ENCODE assay signal across 24 cellular contexts in genomic region chr2:112833532-112833931, GRCh38. TPM values are rescaled to one million over a fixed set of nuclear protein-coding genes. Genes with fewer than 3 reads are reported as not detected.
DNase-seq lines count a peak whose midpoint lies in the region; ATAC-seq and TF ChIP-seq lines count a peak whose summit lies in the region.
"Had no signal": no experiment of that assay in that cellular context is flagged by ENCODE, and none has a peak within 500 bp of the region (broad histone marks: within the 10 kb centered on the region; RNA-seq: fewer than 3 reads in every experiment).

No MANE protein-coding gene starts in this region.

- peaks cover 21% of the 10 kb centered on the region for H3F3A ChIP-seq in PC-9 (ENCODE audit: insufficient read depth, low read depth)

- TF ChIP-seq CTCF in mammary epithelial cell (conservative IDR thresholded peaks at IDR 0.05 in 1 of 2, IDR thresholded peaks at IDR 0.05 in 1 of 2; ENCODE audit: extremely low read depth in 1 of 2, insufficient read depth in 1 of 2, low read depth in 1 of 2, low read length in 2 of 2): no peak
- no peak for TF ChIP-seq CTCF in breast epithelium (IDR thresholded peaks at IDR 0.05)
- no peak for TF ChIP-seq CTCF in PC-9 (conservative IDR thresholded peaks at IDR 0.05)
- TF ChIP-seq CTCF in epithelial cell of esophagus (IDR thresholded peaks at IDR 0.05; ENCODE audit: insufficient read depth, low read depth, low read length, missing control alignments): no peak
- TF ChIP-seq CTCF in neutrophil (IDR thresholded peaks at IDR 0.05): no peak
- TF ChIP-seq CTCF in osteoblast (IDR thresholded peaks at IDR 0.05; ENCODE audit: extremely low read depth, low read depth, low read length): no peak

- DNase-seq in mammary epithelial cell (no peak), breast epithelium (ENCODE audit: low spot score in 2 of 2) (no peak), PC-9 (no peak), epithelial cell of esophagus (ENCODE audit: low read depth) (peak; percentile 40), T-helper 9 cell (no peak), osteoblast (ENCODE audit: insufficient read length, low spot score, missing footprints) (no peak)
- no peak for DNase-seq in activated naive CD8-positive, alpha-beta T cell treated with anti-CD3 and anti-CD28 coated beads, Interleukin-2, amount 50 U/mL, for 24 hours
- DNase-seq: 8988T; Caco-2; CD4-positive, alpha-beta memory T cell; GOT3; NCI-H1048; NCI-H1417; NCI-H1694; NCI-H2029 treated with DMSO at 0.1 percent for 48 hours; NCI-H446 treated with DMSO at 0.1 percent for 48 hours; NCI-H526; NCI-H82; NK-92 treated with Interleukin-12 subunit alpha and Interleukin-12 subunit beta, amount 100 ng/mL, for 24 hours; SIG-M5 had no signal

- BruUV-seq in mammary epithelial cell (replicated peaks; lab: Mats Ljungman, UMichigan): no TSS peak
- BruUV-seq in PC-9 (replicated peaks; lab: Mats Ljungman, UMichigan): no TSS peak

- 98% methylated on average over 5 of the region's 8 CpGs for WGBS in mammary epithelial cell (ENCODE audit: low coverage, missing lambda C conversion rate)

- CTCF ChIA-PET in mammary epithelial cell (lab: Charles Lee; ENCODE audit: low non-redundant PET) (no interaction called here), PC-9 (lab: Charles Lee) (interaction anchor here (0.7 kb wide), 1 partner anchor 108 kb away, joined by 3 read pairs; no protein-coding TSS in a partner anchor)

- POLR2A ChIA-PET in PC-9 (lab: Charles Lee; ENCODE audit: unreplicated experiment): no interaction called here

- H3K36me3 Mint-ChIP-seq in activated naive CD8-positive, alpha-beta T cell treated with anti-CD3 and anti-CD28 coated beads, Interleukin-2, amount 50 U/mL, for 24 hours (ENCODE audit: low read depth): no peaks in the 10 kb centered on the region
- H3K36me3 Mint-ChIP-seq: CD4-positive, alpha-beta memory T cell had no signal

- H3K27ac Mint-ChIP-seq in activated naive CD8-positive, alpha-beta T cell treated with anti-CD3 and anti-CD28 coated beads, Interleukin-2, amount 50 U/mL, for 24 hours: no peak overlapping the region
- H3K27ac Mint-ChIP-seq: CD4-positive, alpha-beta memory T cell had no signal

- no peak overlapping the region for H3K4me3 Mint-ChIP-seq in activated naive CD8-positive, alpha-beta T cell treated with anti-CD3 and anti-CD28 coated beads, Interleukin-2, amount 50 U/mL, for 24 hours
- H3K4me3 Mint-ChIP-seq: CD4-positive, alpha-beta memory T cell had no signal

- no peak for TF ChIP-seq POLR2A in breast epithelium (IDR thresholded peaks at IDR 0.05)

- peaks cover 13% of the 10 kb centered on the region for H3K27me3 Mint-ChIP-seq in activated naive CD8-positive, alpha-beta T cell treated with anti-CD3 and anti-CD28 coated beads, Interleukin-2, amount 50 U/mL, for 24 hours

- peaks cover 41% of the 10 kb centered on the region for H3K4me1 ChIP-seq in mammary epithelial cell (ENCODE audit: insufficient read depth, low read length)
- H3K4me1 ChIP-seq in breast epithelium: peaks cover 0 to 5% of the 10 kb centered on the region in 2 donors
- peaks cover 47% of the 10 kb centered on the region for H3K4me1 ChIP-seq in PC-9 (replicated peaks; ENCODE audit: insufficient read depth)
- H3K4me1 ChIP-seq in neutrophil (ENCODE audit: control insufficient read depth in 1 of 2, insufficient read depth in 1 of 2, low read depth in 1 of 2, low read length in 1 of 2): peaks cover 76 to 78% of the 10 kb centered on the region in 2 experiments
- H3K4me1 ChIP-seq in osteoblast (ENCODE audit: insufficient read depth, low read length): peaks cover 29% of the 10 kb centered on the region

- ATAC-seq in activated naive CD8-positive, alpha-beta T cell treated with anti-CD3 and anti-CD28 coated beads, Interleukin-2, amount 50 U/mL, for 24 hours: no peak

- H3K9ac ChIP-seq in mammary epithelial cell (ENCODE audit: insufficient read depth, low read length): no peak overlapping the region

- dilution Hi-C loops in mammary epithelial cell (cut with HindIII; ENCODE audit: low sequenced_read_pairs): loop anchor here (5.0 kb wide), 1 partner anchor 104 kb away; no protein-coding TSS in a partner anchor

- H2AFZ ChIP-seq in mammary epithelial cell (ENCODE audit: low read depth, low read length): no peak overlapping the region
- no peak overlapping the region for H2AFZ ChIP-seq in PC-9
- no peak overlapping the region for H2AFZ ChIP-seq in osteoblast (ENCODE audit: low read length)

- no peak overlapping the region for H3K27ac ChIP-seq in mammary epithelial cell (ENCODE audit: insufficient read depth, low read depth, low read length)
- H3K27ac ChIP-seq in breast epithelium: no peak overlapping the region
- no peak overlapping the region for H3K27ac ChIP-seq in PC-9
- H3K27ac ChIP-seq in neutrophil: no peak overlapping the region
- no peak overlapping the region for H3K27ac ChIP-seq in osteoblast (ENCODE audit: low read depth, low read length)
- H3K27ac ChIP-seq: HL-60, SK-N-MC had no signal

- no peak overlapping the region for H3K4me3 ChIP-seq in mammary epithelial cell (replicated peaks in 1 of 3; ENCODE audit: insufficient read depth in 1 of 3, low read depth in 2 of 3, low read length in 3 of 3)
- H3K4me3 ChIP-seq in breast epithelium: no peak overlapping the region
- no peak overlapping the region for H3K4me3 ChIP-seq in PC-9
- H3K4me3 ChIP-seq in epithelial cell of esophagus (ENCODE audit: low read length): no peak overlapping the region
- peak overlapping the region; percentile 90 to 96 for H3K4me3 ChIP-seq in neutrophil (ENCODE audit: low read depth in 1 of 2, low read length in 1 of 2)
- no peak overlapping the region for H3K4me3 ChIP-seq in osteoblast (ENCODE audit: insufficient read depth, low read length)
- H3K4me3 ChIP-seq: HAP-1 had no signal

- H3K4me1 Mint-ChIP-seq in activated naive CD8-positive, alpha-beta T cell treated with anti-CD3 and anti-CD28 coated beads, Interleukin-2, amount 50 U/mL, for 24 hours: peaks cover 5% of the 10 kb centered on the region
- H3K4me1 Mint-ChIP-seq: CD4-positive, alpha-beta memory T cell had no signal

- in situ Hi-C loops in mammary epithelial cell (cut with MboI; ENCODE audit: low sequenced_read_pairs in 2 of 2): no loop called here

- H3K36me3 ChIP-seq in mammary epithelial cell (ENCODE audit: insufficient read depth, low read length) (peaks cover 18% of the 10 kb centered on the region), breast epithelium (no peaks in the 10 kb centered on the region), PC-9 (ENCODE audit: low read depth) (no peaks in the 10 kb centered on the region), neutrophil (peaks cover 64% of the 10 kb centered on the region), osteoblast (ENCODE audit: insufficient read depth, low read length) (no peaks in the 10 kb centered on the region)
- H3K36me3 ChIP-seq: HAP-1 had no signal

- H3K9me3 Mint-ChIP-seq in activated naive CD8-positive, alpha-beta T cell treated with anti-CD3 and anti-CD28 coated beads, Interleukin-2, amount 50 U/mL, for 24 hours: no peaks in the 10 kb centered on the region

- H3K79me2 ChIP-seq in mammary epithelial cell (ENCODE audit: insufficient read depth, low read length) (peaks cover 41% of the 10 kb centered on the region), PC-9 (ENCODE audit: low read depth) (no peaks in the 10 kb centered on the region), osteoblast (ENCODE audit: insufficient read depth, low read length) (no peaks in the 10 kb centered on the region)

- intact Hi-C loops in mammary epithelial cell (cut with micrococcal nuclease): no loop called here
- intact Hi-C loops in breast epithelium (cut with DNase I; ENCODE audit: low total_unique reads): loop anchor here (5.0 kb wide), 1 partner anchor 514 kb away; no protein-coding TSS in a partner anchor
- intact Hi-C loops in PC-9 (cut with micrococcal nuclease; ENCODE audit: unreplicated experiment): no loop called here

- H3K27me3 ChIP-seq in mammary epithelial cell (ENCODE audit: insufficient read depth, low read length) (no peaks in the 10 kb centered on the region), breast epithelium (no peaks in the 10 kb centered on the region), PC-9 (ENCODE audit: insufficient read depth, low read depth) (no peaks in the 10 kb centered on the region), neutrophil (no peaks in the 10 kb centered on the region), osteoblast (ENCODE audit: insufficient read depth, low read length) (no peaks in the 10 kb centered on the region)

- H3K9me3 ChIP-seq in mammary epithelial cell (replicated peaks; ENCODE audit: insufficient read depth, low read length): no peaks in the 10 kb centered on the region
- H3K9me3 ChIP-seq in breast epithelium: no peaks in the 10 kb centered on the region
- H3K9me3 ChIP-seq in PC-9 (ENCODE audit: insufficient read depth, low read depth): peaks cover 3% of the 10 kb centered on the region
- no peaks in the 10 kb centered on the region for H3K9me3 ChIP-seq in neutrophil
- H3K9me3 ChIP-seq in osteoblast (ENCODE audit: low read depth, low read length): no peaks in the 10 kb centered on the region
- H3K9me3 ChIP-seq: Caco-2, HAP-1 had no signal

- H4K20me1 ChIP-seq in mammary epithelial cell (ENCODE audit: insufficient read depth, low read length): no peaks in the 10 kb centered on the region
- H4K20me1 ChIP-seq in PC-9 (ENCODE audit: insufficient read depth): no peaks in the 10 kb centered on the region
- H4K20me1 ChIP-seq in osteoblast (ENCODE audit: insufficient read depth, low read length): no peaks in the 10 kb centered on the region

- no peaks in the 10 kb centered on the region for H3K9me2 ChIP-seq in PC-9 (ENCODE audit: insufficient read depth)

- peak overlapping the region; percentile 31 for H3K4me2 ChIP-seq in mammary epithelial cell (ENCODE audit: insufficient read depth, low read depth, low read length)
- peak overlapping the region; percentile 87 for H3K4me2 ChIP-seq in PC-9
- no peak overlapping the region for H3K4me2 ChIP-seq in osteoblast (ENCODE audit: insufficient read depth, low read length)

RNA-seq across cellular contexts. Expression of gene IL1B, which starts 3.0 kb away (rescaled TPM):
- total RNA-seq in mammary epithelial cell (100 to 1,000 TPM in 1 of 2 donors, 1 to 10 TPM in 1; 5.0 to 219 TPM), breast epithelium (1 to 10 TPM in 1 of 3 donors, not detected in 2; 8.0 TPM), PC-9 (2021) (1.4 TPM in 2 replicates), osteoblast (0.36 TPM in 1 of 2 replicates, not detected in the other)
- polyA plus RNA-seq in mammary epithelial cell: 161 TPM
- 268 TPM for polyA minus RNA-seq in mammary epithelial cell
- polyA plus RNA-seq: CD4-positive, alpha-beta memory T cell had no signal

RNA-seq across cellular contexts. Expression of gene IL1A, which starts 49.2 kb away (rescaled TPM):
- total RNA-seq in mammary epithelial cell (100 to 1,000 TPM in 1 of 2 donors, 10 to 100 TPM in 1; 17.5 to 184 TPM), breast epithelium (under 1 TPM in 1 of 3 donors, not detected in 2; 0.44 TPM), PC-9 (2021) (0.55 TPM in 2 replicates), osteoblast (not detected in 2 replicates)
- polyA plus RNA-seq in mammary epithelial cell: 26.3 TPM
- polyA minus RNA-seq in mammary epithelial cell: 69.9 TPM
- total RNA-seq: Caco-2 had no signal
- polyA plus RNA-seq: CD4-positive, alpha-beta memory T cell had no signal

Comparison
In these comparisons a context has a peak if more than half of its experiments do, and no peak if none do; other contexts are left out.
1. RNA of gene IL1A, which starts 49.2 kb away (total RNA-seq): 17.5 to 184 TPM in mammary epithelial cell; 0.55 TPM in PC-9, 0.44 TPM in breast epithelium and not detected in osteoblast; every median in the first group is over 10 times any median in the second.
2. H3K4me3 ChIP-seq: peak in neutrophil (2 of 2); none in mammary epithelial cell (0 of 3), breast epithelium (0 of 3), PC-9 (single experiment), epithelial cell of esophagus (single experiment) and osteoblast (single experiment).